In genomic region chr6:35247642-35248231, GRCh38 we compare ENCODE assay signal across 15 cellular contexts. TPM values are rescaled to one million over a fixed set of nuclear protein-coding genes. Genes with fewer than 3 reads are reported as not detected.
A peak's percentile ranks its signal among the peaks of the same experiment; 100 is the strongest.
DNase-seq lines count a peak whose midpoint lies in the region; ATAC-seq and TF ChIP-seq lines count a peak whose summit lies in the region.
"Had no signal": no experiment of that assay in that cellular context is flagged by ENCODE, and none has a peak within 500 bp of the region (broad histone marks: within the 10 kb centered on the region; RNA-seq: fewer than 3 reads in every experiment).

No MANE protein-coding gene starts in this region.

- H3K9me3 ChIP-seq in AG04450 (ENCODE audit: control insufficient read depth, insufficient read depth, low read length) (no peaks in the 10 kb centered on the region), Caco-2 (no peaks in the 10 kb centered on the region)
- H3K9me3 ChIP-seq: right lobe of liver had no signal

- H3K4me1 Mint-ChIP-seq in Caco-2 (ENCODE audit: low read depth, unreplicated experiment), result no peaks in the 10 kb centered on the region
- peaks cover 27% of the 10 kb centered on the region for H3K4me1 Mint-ChIP-seq in activated T-helper 1 cell treated with anti-CD3 and anti-CD28 coated beads, Interleukin-12 subunit alpha, Interleukin-12 subunit beta, Interleukin-2, Interleukin-4 antibody, amounts not matched to agents 30 ng/mL and 10 ng/mL and 1 ng/mL, durations not matched to agents 14 hours and 24 hours and 36 hours (ENCODE audit: low read depth)

- no TSS peak for BruUV-seq in Caco-2 (replicated peaks; lab: Mats Ljungman, UMichigan)

- no peaks in the 10 kb centered on the region for H3K36me3 Mint-ChIP-seq in Caco-2 (ENCODE audit: insufficient read depth, unreplicated experiment)
- H3K36me3 Mint-ChIP-seq in activated T-helper 1 cell treated with anti-CD3 and anti-CD28 coated beads, Interleukin-12 subunit alpha, Interleukin-12 subunit beta, Interleukin-2, Interleukin-4 antibody, amounts not matched to agents 30 ng/mL and 10 ng/mL and 1 ng/mL, durations not matched to agents 14 hours and 24 hours and 36 hours (ENCODE audit: low read depth), result peaks cover 2% of the 10 kb centered on the region

- peak overlapping the region; percentile 3 for H3K27ac Mint-ChIP-seq in Caco-2 (ENCODE audit: unreplicated experiment)
- H3K27ac Mint-ChIP-seq in activated T-helper 1 cell treated with anti-CD3 and anti-CD28 coated beads, Interleukin-12 subunit alpha, Interleukin-12 subunit beta, Interleukin-2, Interleukin-4 antibody, amounts not matched to agents 30 ng/mL and 10 ng/mL and 1 ng/mL, durations not matched to agents 14 hours and 24 hours and 36 hours, result peak overlapping the region; percentile 0
- H3K27ac Mint-ChIP-seq: activated B cell treated with CpG ODN at 0.5 μM for 24 hours had no signal

- H3K27me3 ChIP-seq in AG04450 (ENCODE audit: control insufficient read depth, insufficient read depth, low read length) (no peaks in the 10 kb centered on the region), Caco-2 (replicated peaks; ENCODE audit: control insufficient read depth, insufficient read depth, low read length) (no peaks in the 10 kb centered on the region)
- H3K27me3 ChIP-seq: right lobe of liver had no signal

- POLR2A ChIA-PET in AG04450 (lab: Yijun Ruan, JAX) (no interaction called here), Caco-2 (lab: Charles Lee) (no interaction called here)

- no peaks in the 10 kb centered on the region for H3K27me3 Mint-ChIP-seq in Caco-2 (ENCODE audit: insufficient read depth, unreplicated experiment)
- no peaks in the 10 kb centered on the region for H3K27me3 Mint-ChIP-seq in activated T-helper 1 cell treated with anti-CD3 and anti-CD28 coated beads, Interleukin-12 subunit alpha, Interleukin-12 subunit beta, Interleukin-2, Interleukin-4 antibody, amounts not matched to agents 30 ng/mL and 10 ng/mL and 1 ng/mL, durations not matched to agents 14 hours and 24 hours and 36 hours (ENCODE audit: insufficient read depth)
- H3K27me3 Mint-ChIP-seq: activated B cell treated with CpG ODN at 0.5 μM for 24 hours; effector memory CD8-positive, alpha-beta T cell had no signal

- H3K27ac ChIP-seq in AG04450 (ENCODE audit: low read depth, low read length), result peak overlapping the region; percentile 21
- H3K27ac ChIP-seq: right lobe of liver had no signal

- CTCF ChIA-PET in AG04450 (lab: Charles Lee) (no interaction called here), Caco-2 (lab: Charles Lee) (no interaction called here)

- H3K36me3 ChIP-seq in Caco-2 (ENCODE audit: control insufficient read depth, insufficient read depth, low read length), result no peaks in the 10 kb centered on the region; the same call in 1 of the 2 replicates
- H3K36me3 ChIP-seq: right lobe of liver had no signal

- DNase-seq in AG04450 (ENCODE audit: low read depth, low spot score) (no peak), Caco-2 (no peak), activated gamma-delta T cell (lab: John Stamatoyannopoulos, UW) (no peak)
- no peak for DNase-seq in activated T-helper 1 cell treated with anti-CD3 and anti-CD28 coated beads, Interleukin-12 subunit alpha, Interleukin-12 subunit beta, Interleukin-2, Interleukin-4 antibody, amounts not matched to agents 30 ng/mL and 10 ng/mL and 1 ng/mL, durations not matched to agents 14 hours and 24 hours and 36 hours (ENCODE audit: low spot score)
- DNase-seq in stimulated activated CD4-positive, alpha-beta T cell treated with anti-CD3 and anti-CD28 coated beads, Interleukin-12 subunit alpha, Interleukin-12 subunit beta, amount 100 ng/mL, for 4 hours, result no peak
- DNase-seq: activated B cell treated with CpG ODN at 0.5 μM for 24 hours; effector memory CD8-positive, alpha-beta T cell; NCI-H1417; NCI-H446 treated with DMSO at 0.1 percent for 48 hours; right lobe of liver; stimulated activated CD4-positive, alpha-beta T cell treated with anti-CD3 and anti-CD28 coated beads, Interleukin-4, amount 100 ng/mL, for 24 hours had no signal

- H3K4me1 ChIP-seq in Caco-2, result no peaks in the 10 kb centered on the region
- H3K4me1 ChIP-seq: right lobe of liver had no signal

- ATAC-seq in GM21529 (IDR thresholded peaks at IDR 0.05; ENCODE audit: unreplicated experiment) (peak; percentile 49), HG02759 (IDR thresholded peaks at IDR 0.05; ENCODE audit: unreplicated experiment) (no peak), HG03039 (IDR thresholded peaks at IDR 0.05; ENCODE audit: unreplicated experiment) (no peak)
- ATAC-seq: effector memory CD8-positive, alpha-beta T cell; right lobe of liver had no signal

- H3K4me3 ChIP-seq in AG04450 (ENCODE audit: low read depth, low read length) (no peak overlapping the region), Caco-2 (ENCODE audit: low read depth, low read length) (no peak overlapping the region)
- H3K4me3 ChIP-seq: right lobe of liver had no signal

- no peaks in the 10 kb centered on the region for H3K9me3 Mint-ChIP-seq in Caco-2 (ENCODE audit: unreplicated experiment)
- no peaks in the 10 kb centered on the region for H3K9me3 Mint-ChIP-seq in activated T-helper 1 cell treated with anti-CD3 and anti-CD28 coated beads, Interleukin-12 subunit alpha, Interleukin-12 subunit beta, Interleukin-2, Interleukin-4 antibody, amounts not matched to agents 30 ng/mL and 10 ng/mL and 1 ng/mL, durations not matched to agents 14 hours and 24 hours and 36 hours
- H3K9me3 Mint-ChIP-seq: activated B cell treated with CpG ODN at 0.5 μM for 24 hours; effector memory CD8-positive, alpha-beta T cell had no signal

- TF ChIP-seq CTCF in AG04450 (IDR thresholded peaks at IDR 0.05; ENCODE audit: low read depth, low read length), result no peak
- no peak for TF ChIP-seq CTCF in Caco-2 (IDR thresholded peaks at IDR 0.05; ENCODE audit: insufficient read depth in 1 of 2, low read depth in 1 of 2, low read length in 1 of 2, severe bottlenecking in 1 of 2, unreplicated experiment in 1 of 2)

- H3K4me3 Mint-ChIP-seq in Caco-2 (ENCODE audit: unreplicated experiment), result no peak overlapping the region
- H3K4me3 Mint-ChIP-seq in activated T-helper 1 cell treated with anti-CD3 and anti-CD28 coated beads, Interleukin-12 subunit alpha, Interleukin-12 subunit beta, Interleukin-2, Interleukin-4 antibody, amounts not matched to agents 30 ng/mL and 10 ng/mL and 1 ng/mL, durations not matched to agents 14 hours and 24 hours and 36 hours, result peak overlapping the region; percentile 2
- H3K4me3 Mint-ChIP-seq: activated B cell treated with CpG ODN at 0.5 μM for 24 hours; effector memory CD8-positive, alpha-beta T cell had no signal

- intact Hi-C loops in Caco-2 (cut with micrococcal nuclease; ENCODE audit: unreplicated experiment), result no loop called here
- intact Hi-C loops in activated T-helper 1 cell treated with anti-CD3 and anti-CD28 coated beads, Interleukin-12 subunit alpha, Interleukin-12 subunit beta, Interleukin-2, Interleukin-4 antibody, amounts not matched to agents 30 ng/mL and 10 ng/mL and 1 ng/mL, durations not matched to agents 14 hours and 24 hours and 36 hours (cut with micrococcal nuclease), result loop anchor here (10.0 kb wide), 1 partner anchor 363 kb away; the partner anchor contains the start of genes ANKS1A and TAF11

RNA-seq across cellular contexts. Expression of gene ZNF76, which starts 11.8 kb away (rescaled TPM):
- 10.2 and 14.3 TPM in 2 replicates for polyA plus RNA-seq in AG04450 (2011; rRNA removed)
- 19.0 and 25.8 TPM in 2 replicates for polyA minus RNA-seq in AG04450 (2011; rRNA and poly(A)+ RNA removed)
- total RNA-seq in Caco-2 (2022), result 22.7 and 24.6 TPM in 2 replicates
- 32.8 and 33.1 TPM in 2 replicates for total RNA-seq in activated T-helper 1 cell treated with anti-CD3 and anti-CD28 coated beads, Interleukin-12 subunit alpha, Interleukin-12 subunit beta, Interleukin-2, Interleukin-4 antibody, amounts not matched to agents 30 ng/mL and 10 ng/mL and 1 ng/mL, durations not matched to agents 14 hours and 24 hours and 36 hours

RNA-seq across cellular contexts. Expression of gene SCUBE3, which starts 34.0 kb away (rescaled TPM):
- polyA plus RNA-seq in AG04450 (2011; rRNA removed), result 6.7 and 7.7 TPM in 2 replicates
- 8.0 and 10.3 TPM in 2 replicates for polyA minus RNA-seq in AG04450 (2011; rRNA and poly(A)+ RNA removed)
- 1.3 and 1.5 TPM in 2 replicates for total RNA-seq in Caco-2 (2022)
- total RNA-seq in activated T-helper 1 cell treated with anti-CD3 and anti-CD28 coated beads, Interleukin-12 subunit alpha, Interleukin-12 subunit beta, Interleukin-2, Interleukin-4 antibody, amounts not matched to agents 30 ng/mL and 10 ng/mL and 1 ng/mL, durations not matched to agents 14 hours and 24 hours and 36 hours, result 0.05 TPM in 1 of 2 replicates, not detected in the other
- total RNA-seq: activated B cell treated with CpG ODN at 0.5 μM for 24 hours, bronchial epithelial cell had no signal

RNA-seq across cellular contexts. Expression of gene DEF6, which starts 49.9 kb away (rescaled TPM):
- 2.5 and 2.6 TPM in 2 replicates for polyA plus RNA-seq in AG04450 (2011; rRNA removed)
- polyA minus RNA-seq in AG04450 (2011; rRNA and poly(A)+ RNA removed), result 1.6 and 2.4 TPM in 2 replicates
- 5.6 and 5.7 TPM in 2 replicates for total RNA-seq in Caco-2 (2022)
- 123 and 125 TPM in 2 replicates for total RNA-seq in activated T-helper 1 cell treated with anti-CD3 and anti-CD28 coated beads, Interleukin-12 subunit alpha, Interleukin-12 subunit beta, Interleukin-2, Interleukin-4 antibody, amounts not matched to agents 30 ng/mL and 10 ng/mL and 1 ng/mL, durations not matched to agents 14 hours and 24 hours and 36 hours

Comparison
In these comparisons a context has a peak if more than half of its experiments do, and no peak if none do; other contexts are left out.
1. RNA of gene DEF6, which starts 49.9 kb away (total RNA-seq): 123 to 125 TPM in activated T-helper 1 cell treated with anti-CD3 and anti-CD28 coated beads, Interleukin-12 subunit alpha, Interleukin-12 subunit beta, Interleukin-2, Interleukin-4 antibody, amounts not matched to agents 30 ng/mL and 10 ng/mL and 1 ng/mL, durations not matched to agents 14 hours and 24 hours and 36 hours; 5.6 to 5.7 TPM in Caco-2; every median in the first group is over 10 times any median in the second.